In genomic region chr14:34873591-34874385, GRCh38 we compare ENCODE assay signal across 8 cellular contexts. TPM values are rescaled to one million over a fixed set of nuclear protein-coding genes. Genes with fewer than 3 reads are reported as not detected.
DNase-seq lines count a peak whose midpoint lies in the region; ATAC-seq and TF ChIP-seq lines count a peak whose summit lies in the region.

No MANE protein-coding gene starts in this region.

- H3K4me1 Mint-ChIP-seq in activated CD4-positive, alpha-beta T cell treated with anti-CD3 and anti-CD28 coated beads, Interleukin-2, amount 10 ng/mL, durations not matched to agents 24 days and 14 days = peaks cover 31% of the 10 kb centered on the region

- H3K27me3 Mint-ChIP-seq in activated CD4-positive, alpha-beta T cell treated with anti-CD3 and anti-CD28 coated beads, Interleukin-2, amount 10 ng/mL, durations not matched to agents 24 days and 14 days = no peaks in the 10 kb centered on the region

- H3K9me3 Mint-ChIP-seq in activated CD4-positive, alpha-beta T cell treated with anti-CD3 and anti-CD28 coated beads, Interleukin-2, amount 10 ng/mL, durations not matched to agents 24 days and 14 days = no peaks in the 10 kb centered on the region

- peak overlapping the region; percentile 96 for H3K4me3 Mint-ChIP-seq in activated CD4-positive, alpha-beta T cell treated with anti-CD3 and anti-CD28 coated beads, Interleukin-2, amount 10 ng/mL, durations not matched to agents 24 days and 14 days

- TF ChIP-seq CTCF in AG09309 (IDR thresholded peaks at IDR 0.05; ENCODE audit: control insufficient read depth, insufficient read depth, low read depth, low read length, missing control alignments) = no peak
- TF ChIP-seq CTCF in colonic mucosa (IDR thresholded peaks at IDR 0.05) = no peak
- no peak for TF ChIP-seq CTCF in left lung (IDR thresholded peaks at IDR 0.05)

- peak overlapping the region; percentile 72 to 96 for H3K9ac ChIP-seq in colonic mucosa (ENCODE audit: low read depth in 2 of 2, low read length in 2 of 2)

- peaks cover 34% of the 10 kb centered on the region for H3K36me3 Mint-ChIP-seq in activated CD4-positive, alpha-beta T cell treated with anti-CD3 and anti-CD28 coated beads, Interleukin-2, amount 10 ng/mL, durations not matched to agents 24 days and 14 days (ENCODE audit: low read depth)

- H3K4me1 ChIP-seq in colonic mucosa (no peaks in the 10 kb centered on the region), left lung (peaks cover 4 to 40% of the 10 kb centered on the region in 2 donors)

- peak; percentile 65 for ATAC-seq in GM18868 (IDR thresholded peaks at IDR 0.05; ENCODE audit: unreplicated experiment)
- peak; percentile 56 for ATAC-seq in HG03095 (IDR thresholded peaks at IDR 0.05; ENCODE audit: unreplicated experiment)
- peak; percentile 83 for ATAC-seq in left lung

- intact Hi-C loops in activated CD4-positive, alpha-beta T cell treated with anti-CD3 and anti-CD28 coated beads, Interleukin-2, amount 10 ng/mL, durations not matched to agents 24 days and 14 days (cut with micrococcal nuclease) = loop anchor here (1.0 to 10.0 kb wide), 12 partner anchors 15 to 543 kb away; partner anchors contain the start of genes CFL2, FAM177A1, NFKBIA and PRORP
- intact Hi-C loops in colonic mucosa (cut with DNase I) = loop anchor here (2.0 kb wide), 1 partner anchor 109 kb away; the partner anchor contains the start of gene SRP54
- intact Hi-C loops in left lung (cut with DNase I) = no loop called here

- H3K9me3 ChIP-seq in colonic mucosa = no peaks in the 10 kb centered on the region
- H3K9me3 ChIP-seq in left lung = no peaks in the 10 kb centered on the region

- no peaks in the 10 kb centered on the region for H3K27me3 ChIP-seq in colonic mucosa
- H3K27me3 ChIP-seq in left lung = no peaks in the 10 kb centered on the region

- peak overlapping the region; percentile 100 for H3K27ac Mint-ChIP-seq in activated CD4-positive, alpha-beta T cell treated with anti-CD3 and anti-CD28 coated beads, Interleukin-2, amount 10 ng/mL, durations not matched to agents 24 days and 14 days

- H3K27ac ChIP-seq in colonic mucosa = peak overlapping the region; percentile 99
- peak overlapping the region; percentile 99 to 100 for H3K27ac ChIP-seq in left lung

- no peak for DNase-seq in AG09309 (ENCODE audit: low read depth)
- DNase-seq in NCI-H510A (lab: John Stamatoyannopoulos, UW) = peak; percentile 45
- DNase-seq in activated CD4-positive, alpha-beta T cell treated with anti-CD3 and anti-CD28 coated beads, Interleukin-2, amount 10 ng/mL, durations not matched to agents 24 days and 14 days = peak; percentile 96
- DNase-seq in colonic mucosa = peak; percentile 84
- peak; percentile 93 to 96 for DNase-seq in left lung
- DNase-seq in stimulated activated CD4-positive, alpha-beta T cell treated with anti-CD3 and anti-CD28 coated beads, Interleukin-4, amount 100 ng/mL, for 24 hours = peak; percentile 89

- H3K4me3 ChIP-seq in AG09309 (ENCODE audit: control insufficient read depth, low read depth, low read length) = peak overlapping the region; percentile 89
- H3K4me3 ChIP-seq in colonic mucosa = peak overlapping the region; percentile 79
- peak overlapping the region; percentile 84 to 93 for H3K4me3 ChIP-seq in left lung

- H3K36me3 ChIP-seq in colonic mucosa (no peaks in the 10 kb centered on the region), left lung (no peaks in the 10 kb centered on the region)

RNA-seq across cellular contexts. Expression of gene BAZ1A, which starts 1.4 kb away (rescaled TPM):
- 89.7 TPM in 2 replicates for total RNA-seq in activated CD4-positive, alpha-beta T cell treated with anti-CD3 and anti-CD28 coated beads, Interleukin-2, amount 10 ng/mL, durations not matched to agents 24 days and 14 days
- total RNA-seq in colonic mucosa (10 to 100 TPM; 24.9 to 30.6 TPM), left lung (10 to 100 TPM; 30.4 to 50.4 TPM)

Comparison
In these comparisons a context has a peak if more than half of its experiments do, and no peak if none do; other contexts are left out.
1. intact Hi-C loops: an anchor here in activated CD4-positive, alpha-beta T cell treated with anti-CD3 and anti-CD28 coated beads, Interleukin-2, amount 10 ng/mL, durations not matched to agents 24 days and 14 days (1.0 to 10.0 kb wide) and colonic mucosa (2.0 kb wide); none called in left lung.